ENCODE assay signal across 18 cellular contexts in the genomic region with DNA sequence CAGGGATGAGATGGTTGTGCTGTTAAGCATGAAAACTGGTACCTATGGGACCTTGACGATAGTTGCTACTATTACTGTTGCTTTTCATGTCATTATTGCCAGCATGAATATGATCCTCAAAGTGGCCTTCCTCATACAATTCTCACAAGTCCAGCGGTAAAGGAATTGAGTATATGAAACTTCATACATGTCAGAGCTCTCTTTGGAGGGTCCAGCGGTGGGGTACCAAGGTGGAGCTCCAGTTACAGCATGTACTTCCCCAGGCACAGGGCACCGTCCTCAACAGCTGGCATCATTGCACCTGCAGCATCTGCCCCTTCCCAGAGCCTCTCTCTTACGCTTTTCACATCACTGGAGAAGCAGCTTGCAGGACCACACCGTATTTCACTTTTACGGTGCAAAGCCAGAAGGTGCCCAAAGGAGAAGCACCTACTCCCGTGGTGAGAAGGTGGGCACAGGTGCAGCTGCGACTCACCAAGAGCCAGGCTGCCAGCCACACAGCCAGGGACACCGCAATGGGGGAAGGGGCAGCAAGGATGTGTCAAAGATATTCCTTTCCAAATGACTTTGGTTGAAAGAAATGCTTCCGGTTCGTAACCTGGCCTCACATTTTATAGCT.
DNase-seq lines count a peak whose midpoint lies in the region; ATAC-seq, FAIRE-seq and TF ChIP-seq lines count a peak whose summit lies in the region.
"Had no signal": no experiment of that assay in that cellular context is flagged by ENCODE, and none has a peak within 500 bp of the region (broad histone marks: within the 10 kb centered on the region; RNA-seq: fewer than 3 reads in every experiment).

No MANE protein-coding gene starts in this region.

- no peaks in the 10 kb centered on the region for H3K9me3 ChIP-seq in left lung
- H3K9me3 ChIP-seq in uterus = no peaks in the 10 kb centered on the region
- H3K9me3 ChIP-seq: SK-N-SH, testis had no signal

- H3K4me1 ChIP-seq in left lung (peaks cover 7 to 75% of the 10 kb centered on the region in 2 donors), uterus (no peaks in the 10 kb centered on the region)
- H3K4me1 ChIP-seq: testis had no signal

- ATAC-seq in left lung (no peak), GM18861 (IDR thresholded peaks at IDR 0.05; ENCODE audit: unreplicated experiment) (no peak)

- H3K36me3 ChIP-seq in left lung (no peaks in the 10 kb centered on the region), uterus (no peaks in the 10 kb centered on the region)
- H3K36me3 ChIP-seq: cardiac muscle cell had no signal

- H3K27ac ChIP-seq in left lung (peak overlapping the region in 1 of 2 donors; percentile 81), uterus (no peak overlapping the region)
- H3K27ac ChIP-seq: cardiac muscle cell, dorsolateral prefrontal cortex, PC-9, testis had no signal

- TF ChIP-seq POLR2A in uterus (IDR thresholded peaks at IDR 0.05) = no peak

- H3K27me3 ChIP-seq in left lung (peaks cover 0 to 25% of the 10 kb centered on the region in 2 donors), uterus (peaks cover 0 to 3% of the 10 kb centered on the region in 2 donors)
- H3K27me3 ChIP-seq: cardiac muscle cell, testis had no signal

- H3K4me3 ChIP-seq in left lung (no peak overlapping the region), uterus (no peak overlapping the region)
- H3K4me3 ChIP-seq: cardiac muscle cell, dorsolateral prefrontal cortex, PC-9, testis had no signal

- DNase-seq in activated effector memory CD4-positive, alpha-beta T cell treated with anti-CD3 and anti-CD28 coated beads, Interleukin-2, amount 50 U/mL, for 16 hours = peak; percentile 66
- DNase-seq in activated effector memory CD4-positive, alpha-beta T cell treated with Interleukin-2 at 50 U/mL for 16 hours = no peak
- DNase-seq in RPMI7951 (ENCODE audit: low read depth) = peak; percentile 3
- DNase-seq in left lung = peak; percentile 33 to 82
- peak; percentile 22 for DNase-seq in urothelium cell line (ENCODE audit: low spot score)
- no peak for DNase-seq in SIG-M5 (lab: John Stamatoyannopoulos, UW)
- no peak for DNase-seq in uterus
- DNase-seq: activated CD4-positive, CD25-positive, alpha-beta regulatory T cell; amniotic stem cell; hypothalamus; NCI-H774; SK-N-SH; testis had no signal

- intact Hi-C loops in left lung (cut with DNase I) = no loop called here
- intact Hi-C loops in uterus (cut with DNase I; ENCODE audit: low total_unique reads) = no loop called here

- TF ChIP-seq CTCF in left lung (IDR thresholded peaks at IDR 0.05) (no peak), uterus (IDR thresholded peaks at IDR 0.05) (no peak)

- no peak for FAIRE-seq in urothelium cell line (lab: Jason Lieb, UNC)
- FAIRE-seq: frontal cortex had no signal

Comparison
In these comparisons a context has a peak if more than half of its experiments do, and no peak if none do; other contexts are left out.
1. DNase-seq: peak in activated effector memory CD4-positive, alpha-beta T cell treated with anti-CD3 and anti-CD28 coated beads, Interleukin-2, amount 50 U/mL, for 16 hours (single experiment), RPMI7951 (single experiment), left lung (2 of 2) and urothelium cell line (single experiment); none in activated effector memory CD4-positive, alpha-beta T cell treated with Interleukin-2 at 50 U/mL for 16 hours (single experiment), SIG-M5 (single experiment) and uterus (0 of 2).